18 cellular contexts compared by ENCODE assay signal in the genomic region with DNA sequence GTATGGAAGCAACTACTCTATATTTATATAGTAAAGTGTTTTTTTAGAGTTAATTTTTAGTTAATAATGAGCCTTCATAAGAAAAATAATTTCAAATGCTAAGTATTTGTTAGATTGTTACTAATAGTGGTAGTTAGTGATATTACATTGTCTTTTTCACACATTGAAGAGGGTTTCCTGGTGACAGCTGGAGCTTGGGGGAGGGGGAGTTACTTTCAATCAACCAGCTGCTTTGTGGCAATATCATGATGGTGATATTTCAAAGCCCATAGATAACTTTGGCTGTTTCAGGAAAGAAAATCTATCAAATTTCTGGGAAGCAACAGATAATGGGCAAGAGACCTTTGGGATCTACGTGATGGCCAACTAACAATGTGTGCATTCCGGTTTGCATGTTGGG. TPM values are rescaled to one million over a fixed set of nuclear protein-coding genes. Genes with fewer than 3 reads are reported as not detected.
DNase-seq lines count a peak whose midpoint lies in the region; ATAC-seq and TF ChIP-seq lines count a peak whose summit lies in the region.
"Had no signal": no experiment of that assay in that cellular context is flagged by ENCODE, and none has a peak within 500 bp of the region (broad histone marks: within the 10 kb centered on the region; RNA-seq: fewer than 3 reads in every experiment).

No MANE protein-coding gene starts in this region.

- H3K27me3 ChIP-seq in CD4-positive, alpha-beta T cell (ENCODE audit: control insufficient read depth, insufficient read depth, low read length) = no peaks in the 10 kb centered on the region
- H3K27me3 ChIP-seq in DND-41 (ENCODE audit: insufficient read depth, low read length, poor library complexity) (no peaks in the 10 kb centered on the region), gastroesophageal sphincter (no peaks in the 10 kb centered on the region)

- peak overlapping the region; percentile 92 for H3K4me2 ChIP-seq in DND-41 (ENCODE audit: insufficient read depth, low read length)
- H3K4me2 ChIP-seq: smooth muscle cell had no signal

- peak overlapping the region; percentile 100 for H3K27ac Mint-ChIP-seq in CD4-positive, alpha-beta T cell
- peak overlapping the region; percentile 74 for H3K27ac Mint-ChIP-seq in activated naive CD8-positive, alpha-beta T cell treated with anti-CD3 and anti-CD28 coated beads for 36 hours

- POLR2A ChIA-PET in CD4-positive, alpha-beta T cell (lab: Charles Lee) = interaction anchor here (0.6 to 0.9 kb wide), 2 partner anchors 41 to 50 kb away, joined by 3 read pairs; a partner anchor contains a TSS

- no peak for ATAC-seq in CD4-positive, alpha-beta T cell (ENCODE audit: poor library complexity)
- no peak for ATAC-seq in DND-41 (ENCODE audit: insufficient read depth, low read depth)
- ATAC-seq in GM19397 (IDR thresholded peaks at IDR 0.05; ENCODE audit: unreplicated experiment) = no peak
- no peak for ATAC-seq in gastroesophageal sphincter
- no peak for ATAC-seq in GM18870 (IDR thresholded peaks at IDR 0.05; ENCODE audit: unreplicated experiment)
- ATAC-seq in stimulated activated naive CD8-positive, alpha-beta T cell treated with anti-CD3 and anti-CD28 coated beads, Interleukin-15, Interleukin-2, amounts not matched to agents 100 U/mL and 50 U/mL, for 24 hours = no peak
- ATAC-seq: left cardiac atrium, mucosa of descending colon had no signal

- H3K36me3 Mint-ChIP-seq in CD4-positive, alpha-beta T cell (ENCODE audit: low read depth) = peaks cover 21% of the 10 kb centered on the region
- H3K36me3 Mint-ChIP-seq in activated naive CD8-positive, alpha-beta T cell treated with anti-CD3 and anti-CD28 coated beads for 36 hours = peaks cover 60% of the 10 kb centered on the region

- no peak for TF ChIP-seq EP300 in gastroesophageal sphincter (IDR thresholded peaks at IDR 0.05)

- H3K27ac ChIP-seq in CD4-positive, alpha-beta T cell (ENCODE audit: low read depth, low read length) = no peak overlapping the region
- H3K27ac ChIP-seq in DND-41 (ENCODE audit: low read length) = no peak overlapping the region; the same call in 1 of the 2 replicates
- no peak overlapping the region for H3K27ac ChIP-seq in gastroesophageal sphincter
- H3K27ac ChIP-seq: HL-60 had no signal

- H3K36me3 ChIP-seq in DND-41 (ENCODE audit: insufficient read depth, low read length) (peaks cover 3% of the 10 kb centered on the region; the same call in 1 of the 2 replicates), gastroesophageal sphincter (no peaks in the 10 kb centered on the region)

- TF ChIP-seq CTCF in CD4-positive, alpha-beta T cell (IDR thresholded peaks at IDR 0.05) = no peak
- no peak for TF ChIP-seq CTCF in DND-41 (IDR thresholded peaks at IDR 0.05; ENCODE audit: borderline replicate concordance, extremely low read depth, low read length, poor library complexity, severe bottlenecking)
- no peak for TF ChIP-seq CTCF in gastroesophageal sphincter (IDR thresholded peaks at IDR 0.05)

- WGBS in gastroesophageal sphincter (ENCODE audit: low coverage in 1 of 2), 2 donors = 89 to 94% methylated on average over 2 of the region's 2 CpGs

- intact Hi-C loops in CD4-positive, alpha-beta T cell (cut with DNase I, micrococcal nuclease) = loop anchor here (5.0 to 10.0 kb wide), 3 partner anchors 132 to 635 kb away; a partner anchor contains a TSS

- H3K27me3 Mint-ChIP-seq in CD4-positive, alpha-beta T cell = no peaks in the 10 kb centered on the region
- no peaks in the 10 kb centered on the region for H3K27me3 Mint-ChIP-seq in activated naive CD8-positive, alpha-beta T cell treated with anti-CD3 and anti-CD28 coated beads for 36 hours

- no peak overlapping the region for H2AFZ ChIP-seq in DND-41 (ENCODE audit: low read depth, low read length)

- H3K79me2 ChIP-seq in DND-41 (ENCODE audit: insufficient read depth, low read length) = peaks cover 70% of the 10 kb centered on the region

- H3K4me3 ChIP-seq in DND-41 (ENCODE audit: low read depth in 1 of 2, low read length in 2 of 2) (no peak overlapping the region), gastroesophageal sphincter (no peak overlapping the region)
- H3K4me3 ChIP-seq: mucosa of descending colon, smooth muscle cell had no signal

- H3K4me1 ChIP-seq in DND-41 (ENCODE audit: insufficient read depth, low read length) = peaks cover 48% of the 10 kb centered on the region
- peaks cover 6 to 32% (median 8%) of the 10 kb centered on the region in 3 donors for H3K4me1 ChIP-seq in gastroesophageal sphincter

- peak overlapping the region; percentile 40 for H3K4me3 Mint-ChIP-seq in CD4-positive, alpha-beta T cell
- H3K4me3 Mint-ChIP-seq in activated naive CD8-positive, alpha-beta T cell treated with anti-CD3 and anti-CD28 coated beads for 36 hours = peak overlapping the region; percentile 51

- no peaks in the 10 kb centered on the region for H4K20me1 ChIP-seq in DND-41 (ENCODE audit: insufficient read depth, low read length)

- no peak overlapping the region for H3K9ac ChIP-seq in DND-41 (ENCODE audit: low read depth, low read length)

- CTCF ChIA-PET in CD4-positive, alpha-beta T cell (lab: Charles Lee) = interaction anchor here (3.4 kb wide), 1 partner anchor 37 kb away, joined by 10 read pairs; no protein-coding TSS in a partner anchor

- no peaks in the 10 kb centered on the region for H3K9me3 ChIP-seq in CD4-positive, alpha-beta T cell (ENCODE audit: control insufficient read depth, low read length)
- H3K9me3 ChIP-seq in DND-41 (ENCODE audit: insufficient read depth, low read length, severe bottlenecking) (no peaks in the 10 kb centered on the region), gastroesophageal sphincter (no peaks in the 10 kb centered on the region)
- H3K9me3 ChIP-seq: mucosa of descending colon had no signal

- no peaks in the 10 kb centered on the region for H3K9me3 Mint-ChIP-seq in CD4-positive, alpha-beta T cell
- peaks cover 6% of the 10 kb centered on the region for H3K9me3 Mint-ChIP-seq in activated naive CD8-positive, alpha-beta T cell treated with anti-CD3 and anti-CD28 coated beads for 36 hours

- no peak for DNase-seq in CD4-positive, alpha-beta T cell
- DNase-seq in DND-41 (peak; percentile 44), NCI-H524 (lab: John Stamatoyannopoulos, UW) (peak; percentile 24 to 69)
- no peak for DNase-seq in activated naive CD8-positive, alpha-beta T cell treated with anti-CD3 and anti-CD28 coated beads for 36 hours
- DNase-seq in stimulated activated naive CD8-positive, alpha-beta T cell treated with anti-CD3 and anti-CD28 coated beads, Interleukin-15, Interleukin-2, amounts not matched to agents 100 U/mL and 50 U/mL, for 24 hours = no peak
- DNase-seq: AML-193, EL, hippocampal formation, left cardiac atrium, mucosa of descending colon, NCI-H2029 treated with DMSO at 0.1 percent for 48 hours, posterior cingulate gyrus, SHP77 treated with DMSO at 0.1 percent for 48 hours had no signal

- H3K4me1 Mint-ChIP-seq in CD4-positive, alpha-beta T cell (ENCODE audit: low read depth) = peaks cover 94% of the 10 kb centered on the region
- peaks cover 65% of the 10 kb centered on the region for H3K4me1 Mint-ChIP-seq in activated naive CD8-positive, alpha-beta T cell treated with anti-CD3 and anti-CD28 coated beads for 36 hours

- no peak for TF ChIP-seq POLR2A in gastroesophageal sphincter (IDR thresholded peaks at IDR 0.05)

RNA-seq across cellular contexts. Expression of a gene that starts 4.1 kb away (rescaled TPM):
- 10 to 100 TPM; 43.8 to 47.1 TPM for total RNA-seq in CD4-positive, alpha-beta T cell
- total RNA-seq in activated naive CD8-positive, alpha-beta T cell treated with anti-CD3 and anti-CD28 coated beads for 36 hours = 10 to 100 TPM; 29.1 to 35.0 TPM
- total RNA-seq in gastroesophageal sphincter = 10 to 100 TPM; 22.2 to 35.2 (median 24.7) TPM

RNA-seq across cellular contexts. Expression of a gene that starts 40.3 kb away (rescaled TPM):
- total RNA-seq in CD4-positive, alpha-beta T cell = 1 to 10 TPM; 2.9 TPM
- 1 to 10 TPM; 4.4 to 5.1 TPM for total RNA-seq in activated naive CD8-positive, alpha-beta T cell treated with anti-CD3 and anti-CD28 coated beads for 36 hours
- total RNA-seq in gastroesophageal sphincter = 10 to 100 TPM; 17.4 to 39.0 (median 25.3) TPM

Comparison
In these comparisons a context has a peak if more than half of its experiments do, and no peak if none do; other contexts are left out.
1. DNase-seq: peak in DND-41 (single experiment) and NCI-H524 (2 of 2); none in CD4-positive, alpha-beta T cell (0 of 10), activated naive CD8-positive, alpha-beta T cell treated with anti-CD3 and anti-CD28 coated beads for 36 hours (single experiment) and stimulated activated naive CD8-positive, alpha-beta T cell treated with anti-CD3 and anti-CD28 coated beads, Interleukin-15, Interleukin-2, amounts not matched to agents 100 U/mL and 50 U/mL, for 24 hours (single experiment).